8 cellular contexts compared by ENCODE assay signal in the genomic region with DNA sequence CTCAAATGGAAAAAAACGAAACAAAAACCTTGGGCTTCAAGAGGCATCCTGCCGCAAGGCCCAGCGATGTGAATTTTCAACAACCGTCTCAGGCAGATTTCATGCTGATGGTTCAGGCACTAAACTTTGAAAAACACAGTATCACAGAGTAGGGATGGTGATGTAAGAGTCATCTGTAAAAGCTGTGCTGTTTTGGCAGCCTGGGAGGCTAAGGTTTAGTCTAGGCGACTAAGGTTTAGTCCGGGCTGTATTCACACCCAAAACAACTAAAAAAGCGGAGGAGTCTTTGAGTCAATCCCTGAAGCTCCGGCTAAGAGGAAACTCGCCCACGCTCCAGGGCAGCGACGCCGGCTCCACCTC. TPM values are rescaled to one million over a fixed set of nuclear protein-coding genes. Genes with fewer than 3 reads are reported as not detected.
DNase-seq lines count a peak whose midpoint lies in the region; ATAC-seq and TF ChIP-seq lines count a peak whose summit lies in the region.

No MANE protein-coding gene starts in this region.

- H3K36me3 Mint-ChIP-seq in HFFc6 (ENCODE audit: low read depth), result peaks cover 19% of the 10 kb centered on the region
- H3K36me3 Mint-ChIP-seq in activated T-helper 17 cell treated with anti-CD3 and anti-CD28 coated beads, Interleukin-2, amount 50 U/mL, for 72 hours (ENCODE audit: low read depth), result peaks cover 22% of the 10 kb centered on the region
- peaks cover 7% of the 10 kb centered on the region for H3K36me3 Mint-ChIP-seq in stimulated activated memory B cell treated with anti-CD40 and anti-IgM and Interleukin-4, amounts not matched to agents 10 μg/mL and 1 μg/mL and 100 μg/mL, for 72 hours

- H3K27ac Mint-ChIP-seq in HFFc6, result peak overlapping the region; percentile 98
- peak overlapping the region; percentile 90 for H3K27ac Mint-ChIP-seq in activated T-helper 17 cell treated with anti-CD3 and anti-CD28 coated beads, Interleukin-2, amount 50 U/mL, for 72 hours
- H3K27ac Mint-ChIP-seq in stimulated activated memory B cell treated with anti-CD40 and anti-IgM and Interleukin-4, amounts not matched to agents 10 μg/mL and 1 μg/mL and 100 μg/mL, for 72 hours, result peak overlapping the region; percentile 85

- no peaks in the 10 kb centered on the region for H3K9me3 Mint-ChIP-seq in HFFc6
- no peaks in the 10 kb centered on the region for H3K9me3 Mint-ChIP-seq in activated T-helper 17 cell treated with anti-CD3 and anti-CD28 coated beads, Interleukin-2, amount 50 U/mL, for 72 hours
- no peaks in the 10 kb centered on the region for H3K9me3 Mint-ChIP-seq in stimulated activated memory B cell treated with anti-CD40 and anti-IgM and Interleukin-4, amounts not matched to agents 10 μg/mL and 1 μg/mL and 100 μg/mL, for 72 hours

- peak overlapping the region; percentile 90 for H3K4me3 ChIP-seq in iPS-11a (ENCODE audit: low read depth, low read length)

- H3K4me3 Mint-ChIP-seq in HFFc6, result peak overlapping the region; percentile 92
- peak overlapping the region; percentile 89 for H3K4me3 Mint-ChIP-seq in activated T-helper 17 cell treated with anti-CD3 and anti-CD28 coated beads, Interleukin-2, amount 50 U/mL, for 72 hours
- H3K4me3 Mint-ChIP-seq in stimulated activated memory B cell treated with anti-CD40 and anti-IgM and Interleukin-4, amounts not matched to agents 10 μg/mL and 1 μg/mL and 100 μg/mL, for 72 hours, result peak overlapping the region; percentile 88

- H3K27me3 Mint-ChIP-seq in HFFc6 (ENCODE audit: insufficient read depth), result no peaks in the 10 kb centered on the region; the same call in 1 of the 2 replicates
- peaks cover 5% of the 10 kb centered on the region for H3K27me3 Mint-ChIP-seq in activated T-helper 17 cell treated with anti-CD3 and anti-CD28 coated beads, Interleukin-2, amount 50 U/mL, for 72 hours
- H3K27me3 Mint-ChIP-seq in stimulated activated memory B cell treated with anti-CD40 and anti-IgM and Interleukin-4, amounts not matched to agents 10 μg/mL and 1 μg/mL and 100 μg/mL, for 72 hours, result no peaks in the 10 kb centered on the region

- peaks cover 54% of the 10 kb centered on the region for H3K4me1 Mint-ChIP-seq in HFFc6 (ENCODE audit: low read depth)
- H3K4me1 Mint-ChIP-seq in activated T-helper 17 cell treated with anti-CD3 and anti-CD28 coated beads, Interleukin-2, amount 50 U/mL, for 72 hours, result peaks cover 11% of the 10 kb centered on the region
- H3K4me1 Mint-ChIP-seq in stimulated activated memory B cell treated with anti-CD40 and anti-IgM and Interleukin-4, amounts not matched to agents 10 μg/mL and 1 μg/mL and 100 μg/mL, for 72 hours, result peaks cover 11% of the 10 kb centered on the region

- DNase-seq in HFFc6 (no peak), NCI-H128 (lab: John Stamatoyannopoulos, UW; ENCODE audit: unreplicated experiment) (no peak), NCI-H2171 (lab: John Stamatoyannopoulos, UW) (no peak), medulla oblongata (ENCODE audit: extremely low spot score) (no peak)

- peak; percentile 86 for ATAC-seq in activated T-helper 17 cell treated with anti-CD3 and anti-CD28 coated beads, Interleukin-2, amount 50 U/mL, for 72 hours (replicated peaks)
- ATAC-seq in stimulated activated memory B cell treated with anti-CD40 and anti-IgM and Interleukin-4, amounts not matched to agents 10 μg/mL and 1 μg/mL and 100 μg/mL, for 72 hours, result no peak
- no peak for ATAC-seq in HG02970 (IDR thresholded peaks at IDR 0.05; ENCODE audit: low FRiP score, unreplicated experiment)

- TF ChIP-seq CTCF in HFFc6 (IDR thresholded peaks at IDR 0.05), result no peak

RNA-seq across cellular contexts. Expression of a gene that starts 0.4 kb away (rescaled TPM):
- total RNA-seq in HFFc6 (2021; fragmentation: NEBNext Ultra II Directional; extraction: Animal tissue kit (Norgen Biotek cat#: 25700)), result 10 to 100 TPM; 32.5 to 41.4 (median 37.0) TPM
- 10 to 100 TPM in 1 of 2 donors, 1 to 10 TPM in 1; 8.9 to 10.8 TPM for total RNA-seq in activated T-helper 17 cell treated with anti-CD3 and anti-CD28 coated beads, Interleukin-2, amount 50 U/mL, for 72 hours
